Comparison of ENCODE assay signal across 21 cellular contexts in the genomic region with DNA sequence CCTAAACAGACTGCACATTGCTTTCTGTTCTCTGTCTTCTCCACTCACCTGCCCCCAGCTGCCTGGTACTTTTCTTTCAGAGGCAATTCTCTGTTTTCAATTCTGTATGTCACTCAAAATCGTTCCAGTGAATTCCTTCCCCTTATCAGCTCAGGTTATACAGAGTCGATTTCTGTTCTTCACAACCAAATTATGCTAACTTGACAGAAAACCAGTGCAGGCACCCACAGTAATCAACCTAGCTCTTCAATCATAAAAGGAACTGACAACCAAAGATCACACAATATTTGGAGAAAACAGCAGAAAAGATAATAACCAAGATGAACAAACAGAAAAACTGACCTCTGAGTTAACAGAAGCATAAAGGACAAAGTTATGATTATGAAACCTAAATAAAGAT.
DNase-seq lines count a peak whose midpoint lies in the region; ATAC-seq, FAIRE-seq and TF ChIP-seq lines count a peak whose summit lies in the region.
"Had no signal": no experiment of that assay in that cellular context is flagged by ENCODE, and none has a peak within 500 bp of the region (broad histone marks: within the 10 kb centered on the region; RNA-seq: fewer than 3 reads in every experiment).

No MANE protein-coding gene starts in this region.

- no peaks in the 10 kb centered on the region for H3F3A ChIP-seq in neural cell (ENCODE audit: insufficient read depth, low read length, poor library complexity, severe bottlenecking)

- H3K9me2 ChIP-seq in neural cell (ENCODE audit: insufficient read depth, low read length), result no peaks in the 10 kb centered on the region

- H3K27me3 ChIP-seq in IMR-90 (ENCODE audit: control insufficient read depth, insufficient read depth, low read length) (no peaks in the 10 kb centered on the region; the same call in 1 of the 2 replicates), neural cell (ENCODE audit: insufficient read depth, low read depth, low read length) (no peaks in the 10 kb centered on the region)

- no peaks in the 10 kb centered on the region for H3K9me3 ChIP-seq in A549
- H3K9me3 ChIP-seq in IMR-90 (ENCODE audit: control insufficient read depth, insufficient read depth, low read length), result no peaks in the 10 kb centered on the region
- no peaks in the 10 kb centered on the region for H3K9me3 ChIP-seq in neural cell (ENCODE audit: low read length)

- H2BK5ac ChIP-seq in IMR-90 (ENCODE audit: low read depth, low read length, poor library complexity, severe bottlenecking), result no peak overlapping the region

- H4K5ac ChIP-seq in IMR-90 (ENCODE audit: low read depth, low read length), result no peak overlapping the region

- no peak overlapping the region for H2BK15ac ChIP-seq in IMR-90 (ENCODE audit: low read depth, low read length)

- H3K56ac ChIP-seq in IMR-90 (ENCODE audit: extremely low read depth, insufficient read depth, low read length), result no peak overlapping the region

- no peaks in the 10 kb centered on the region for H3K4me1 ChIP-seq in A549
- 0 out of 2 replicates have a peak, but pooled peaks cover 3% of the 10 kb centered on the region for H3K4me1 ChIP-seq in IMR-90 (ENCODE audit: control insufficient read depth, insufficient read depth, low read length)

- no peaks in the 10 kb centered on the region for H3K79me2 ChIP-seq in neural cell (replicated peaks; ENCODE audit: insufficient read depth, low read length)

- H3K27ac ChIP-seq in A549, result no peak overlapping the region
- no peak overlapping the region for H3K27ac ChIP-seq in IMR-90 (ENCODE audit: insufficient read depth, low read length)
- no peak overlapping the region for H3K27ac ChIP-seq in neural cell (ENCODE audit: low read length)
- H3K27ac ChIP-seq: GM23248 had no signal

- BruUV-seq in IMR-90 (replicated peaks; lab: Mats Ljungman, UMichigan), result no TSS peak

- TF ChIP-seq RAD21 in A549 (conservative IDR thresholded peaks at IDR 0.05 in 1 of 2, IDR thresholded peaks at IDR 0.05 in 1 of 2) (no peak), IMR-90 (IDR thresholded peaks at IDR 0.05; ENCODE audit: low read length) (no peak), neural cell (conservative IDR thresholded peaks at IDR 0.05) (no peak)

- FAIRE-seq in A549 (lab: Jason Lieb, UNC), result no peak
- FAIRE-seq: GM12891, GM19239, H1 had no signal

- dilution Hi-C loops in IMR-90 (cut with HindIII; ENCODE audit: low sequenced_read_pairs, unreplicated experiment), result no loop called here

- no peak overlapping the region for H3K18ac ChIP-seq in IMR-90 (ENCODE audit: low read depth, low read length)

- CTCF ChIA-PET in A549 (lab: Yijun Ruan, JAX) (interaction anchor here (0.9 kb wide), 2 partner anchors 58 to 808 kb away, joined by 3 read pairs; no protein-coding TSS in a partner anchor), IMR-90 (lab: Yijun Ruan, JAX) (no interaction called here)

- TF ChIP-seq CTCF in A549 (IDR thresholded peaks at IDR 0.05) (no peak), IMR-90 (conservative IDR thresholded peaks at IDR 0.05; ENCODE audit: low read depth, low read length) (no peak), neural cell (IDR thresholded peaks at IDR 0.05; ENCODE audit: poor library complexity, severe bottlenecking) (no peak)

- H3K36me3 ChIP-seq in IMR-90 (ENCODE audit: control insufficient read depth, insufficient read depth, low read length), result no peaks in the 10 kb centered on the region
- H3K36me3 ChIP-seq in neural cell (ENCODE audit: insufficient read depth, low read length), result no peaks in the 10 kb centered on the region

- in situ Hi-C loops in IMR-90 (cut with MboI; ENCODE audit: low sequenced_read_pairs), result no loop called here

- ATAC-seq in A549, result no peak
- no peak for ATAC-seq in IMR-90 (ENCODE audit: low read depth)
- ATAC-seq in HG03565 (IDR thresholded peaks at IDR 0.05; ENCODE audit: unreplicated experiment), result no peak
- ATAC-seq: HCT116 had no signal

- H3K9me1 ChIP-seq in IMR-90 (ENCODE audit: insufficient read depth, low read length), result no peaks in the 10 kb centered on the region

- no peak overlapping the region for H2AK5ac ChIP-seq in IMR-90 (ENCODE audit: low read depth, low read length)

- H2BK120ac ChIP-seq in IMR-90 (ENCODE audit: low read depth, low read length), result no peak overlapping the region

- TF ChIP-seq EP300 in A549 (IDR thresholded peaks at IDR 0.05), result no peak
- TF ChIP-seq EP300 in neural cell (conservative IDR thresholded peaks at IDR 0.05; ENCODE audit: poor library complexity, severe bottlenecking), result peak; percentile 23

- no peaks in the 10 kb centered on the region for H3K79me1 ChIP-seq in IMR-90 (ENCODE audit: low read depth in 1 of 2, low read length in 2 of 2)

- H3K23ac ChIP-seq in IMR-90 (ENCODE audit: low read depth, low read length), result no peak overlapping the region

- no peak overlapping the region for H3K14ac ChIP-seq in IMR-90 (replicated peaks; ENCODE audit: low read depth, low read length)

- H4K20me1 ChIP-seq in IMR-90 (ENCODE audit: insufficient read depth, low read length) (no peaks in the 10 kb centered on the region), neural cell (ENCODE audit: insufficient read depth) (no peaks in the 10 kb centered on the region)

- no peak overlapping the region for H2BK20ac ChIP-seq in IMR-90 (ENCODE audit: low read depth, low read length)

- DNase-seq in A549 (ENCODE audit: low read depth in 1 of 2, low spot score in 1 of 2) (no peak), IMR-90 (no peak), iPS-NIHi11 (ENCODE audit: low spot score) (peak; percentile 0), NCI-H69 (lab: John Stamatoyannopoulos, UW) (no peak), NCI-H748 (lab: John Stamatoyannopoulos, UW; ENCODE audit: unreplicated experiment) (no peak)
- DNase-seq: 8988T; C1 segment of cervical spinal cord; Calu3; CD4-positive, alpha-beta memory T cell; COR-L47; DMS53; DMS79 treated with DMSO at 0.1 percent for 48 hours; GF-D8; GM23248; H9 had no signal

- WGBS in A549 (ENCODE audit: missing lambda C conversion rate), result 59% methylated on average over 2 of the region's 2 CpGs
- WGBS in IMR-90 (ENCODE audit: extremely low coverage in 2 of 2, insufficient read length in 1 of 2), 2 experiments, result 50% methylated on average over 1 of the region's 2 CpGs; no CpG with 5 or more reads in 1 of the 2 experiments

- H4K91ac ChIP-seq in IMR-90 (ENCODE audit: insufficient read depth, low read depth, low read length), result no peak overlapping the region

- no peak overlapping the region for H3K4ac ChIP-seq in IMR-90 (ENCODE audit: low read depth, low read length)

- H3K4me3 ChIP-seq in A549 (no peak overlapping the region), IMR-90 (ENCODE audit: insufficient read depth, low read depth, low read length) (no peak overlapping the region), neural cell (ENCODE audit: low read length) (no peak overlapping the region)
- H3K4me3 ChIP-seq: GM23248 had no signal

- no peak overlapping the region for H3K4me2 ChIP-seq in A549
- H3K4me2 ChIP-seq in IMR-90 (ENCODE audit: low read depth, low read length), result no peak overlapping the region
- H3K4me2 ChIP-seq in neural cell (ENCODE audit: low read length), result no peak overlapping the region

- POLR2A ChIA-PET in A549 (lab: Yijun Ruan, JAX), result no interaction called here
- POLR2A ChIA-PET in IMR-90 (lab: Charles Lee; ENCODE audit: unreplicated experiment), result no interaction called here

- H4K8ac ChIP-seq in IMR-90 (ENCODE audit: low read depth in 2 of 2, low read length in 2 of 2), result no peak overlapping the region

- H3K9ac ChIP-seq in IMR-90 (ENCODE audit: low read depth, low read length), result no peak overlapping the region
- no peak overlapping the region for H3K9ac ChIP-seq in neural cell (ENCODE audit: low read length)
- H3K9ac ChIP-seq: GM23248 had no signal

- intact Hi-C loops in IMR-90 (cut with micrococcal nuclease), result no loop called here

- no peak overlapping the region for H2AK9ac ChIP-seq in IMR-90 (replicated peaks; ENCODE audit: low read depth, low read length, poor library complexity)

- H2AFZ ChIP-seq in IMR-90 (replicated peaks; ENCODE audit: low read length, poor library complexity), result no peak overlapping the region
- no peak overlapping the region for H2AFZ ChIP-seq in neural cell (ENCODE audit: low read depth, low read length)
- H2AFZ ChIP-seq: GM23248 had no signal

- no peak for TF ChIP-seq POLR2A in A549 (IDR thresholded peaks at IDR 0.05; ENCODE audit: low read length)
- no peak for TF ChIP-seq POLR2A in IMR-90 (IDR thresholded peaks at IDR 0.05; ENCODE audit: low read depth, low read length)

TF ChIP-seq in A549, 52 proteins besides CTCF, POLR2A, EP300 and RAD21:
- TF ChIP-seq HEYL (CRISPR knock-in tag; IDR thresholded peaks at IDR 0.05) (no peak), MAFK (IDR thresholded peaks at IDR 0.05; ENCODE audit: partially characterized antibody) (peak; percentile 85)

TF ChIP-seq in IMR-90, 13 proteins besides CTCF, POLR2A, EP300 and RAD21:
- TF ChIP-seq MAFK (IDR thresholded peaks at IDR 0.05; ENCODE audit: low read depth, low read length) (peak; percentile 70), USF2 (IDR thresholded peaks at IDR 0.05; ENCODE audit: low read depth, low read length) (no peak)

TF ChIP-seq in neural cell, 6 proteins besides CTCF, POLR2A, EP300 and RAD21 (continues in another document):
- no peak for TF ChIP-seq EZH2 (IDR thresholded peaks at IDR 0.05; ENCODE audit: borderline replicate concordance, insufficient read depth, low read length, poor library complexity, severe bottlenecking)
- no peak for TF ChIP-seq MXI1 (conservative IDR thresholded peaks at IDR 0.05; ENCODE audit: poor library complexity, severe bottlenecking)
- no peak for TF ChIP-seq TAF1 (IDR thresholded peaks at IDR 0.05; ENCODE audit: low read depth)
- no peak for TF ChIP-seq SMC3 (conservative IDR thresholded peaks at IDR 0.05; ENCODE audit: poor library complexity)
- no peak for TF ChIP-seq POLR2AphosphoS5 (IDR thresholded peaks at IDR 0.05)
